Comparison of ENCODE assay signal across 20 cellular contexts in genomic region chr7:132083126-132084123, GRCh38.
A peak's percentile ranks its signal among the peaks of the same experiment; 100 is the strongest.
DNase-seq lines count a peak whose midpoint lies in the region; FAIRE-seq and TF ChIP-seq lines count a peak whose summit lies in the region.
"Had no signal": no experiment of that assay in that cellular context is flagged by ENCODE, and none has a peak within 500 bp of the region (broad histone marks: within the 10 kb centered on the region; RNA-seq: fewer than 3 reads in every experiment).

No MANE protein-coding gene starts in this region.

- H3K18ac ChIP-seq in trophoblast cell (ENCODE audit: low read length), result no peak overlapping the region

- no peak for FAIRE-seq in D721Med (lab: Jason Lieb, UNC)
- FAIRE-seq: A549, GM12892, HepG2, HTR-8/SVneo had no signal

- H3K4ac ChIP-seq in trophoblast cell (ENCODE audit: low read depth, low read length), result no peak overlapping the region

- H4K20me1 ChIP-seq in neural progenitor cell (ENCODE audit: low read depth), result no peaks in the 10 kb centered on the region

- no peak overlapping the region for H3K9ac ChIP-seq in neural progenitor cell
- H3K9ac ChIP-seq in trophoblast cell (ENCODE audit: low read length), result no peak overlapping the region

- H3K27ac ChIP-seq in VCaP (peak overlapping the region; percentile 76), neural progenitor cell (no peak overlapping the region), trophoblast cell (ENCODE audit: low read depth, low read length) (no peak overlapping the region)

- H3K27me3 Mint-ChIP-seq in glutamatergic neuron (ENCODE audit: unreplicated experiment) (no peaks in the 10 kb centered on the region), neural progenitor cell (ENCODE audit: insufficient read depth, low read depth) (peaks cover 8% of the 10 kb centered on the region)

- H2AFZ ChIP-seq in neural progenitor cell (replicated peaks), result no peak overlapping the region
- no peak overlapping the region for H2AFZ ChIP-seq in trophoblast cell (ENCODE audit: insufficient read depth, low read length, poor library complexity)

- H2BK5ac ChIP-seq in trophoblast cell (ENCODE audit: low read depth, low read length, poor library complexity), result no peak overlapping the region

- H3F3A ChIP-seq in neural progenitor cell (ENCODE audit: low read depth), result no peaks in the 10 kb centered on the region

- H3K36me3 Mint-ChIP-seq in glutamatergic neuron (ENCODE audit: unreplicated experiment), result no peaks in the 10 kb centered on the region
- H3K36me3 Mint-ChIP-seq in neural progenitor cell, result no peaks in the 10 kb centered on the region
- H3K36me3 Mint-ChIP-seq: CD14-positive monocyte; CD8-positive, alpha-beta T cell had no signal

- no peaks in the 10 kb centered on the region for H3K36me3 ChIP-seq in neural progenitor cell
- no peaks in the 10 kb centered on the region for H3K36me3 ChIP-seq in trophoblast cell (ENCODE audit: control insufficient read depth in 1 of 2, insufficient read depth in 2 of 2, low read length in 2 of 2)
- H3K36me3 ChIP-seq in BE2C, result no peaks in the 10 kb centered on the region; the same call in 1 of the 2 replicates

- H3K14ac ChIP-seq in trophoblast cell (ENCODE audit: low read length), result no peak overlapping the region

- H3K27me3 ChIP-seq in neural progenitor cell (no peaks in the 10 kb centered on the region), trophoblast cell (ENCODE audit: insufficient read depth, low read length) (no peaks in the 10 kb centered on the region), BE2C (no peaks in the 10 kb centered on the region)

- H2BK12ac ChIP-seq in trophoblast cell (ENCODE audit: low read length), result no peak overlapping the region

- H3K4me1 ChIP-seq in neural progenitor cell (peaks cover 12% of the 10 kb centered on the region), trophoblast cell (ENCODE audit: control insufficient read depth in 1 of 2, insufficient read depth in 2 of 2, low read length in 2 of 2) (peaks cover 0 to 3% of the 10 kb centered on the region in 2 experiments), BE2C (peaks cover 5% of the 10 kb centered on the region; the same call in 1 of the 2 replicates)
- H3K4me1 ChIP-seq: A549 had no signal

- no peak overlapping the region for H4K91ac ChIP-seq in trophoblast cell (ENCODE audit: low read depth, low read length)

- H3K4me1 Mint-ChIP-seq in glutamatergic neuron (ENCODE audit: low read depth, unreplicated experiment) (peaks cover 18% of the 10 kb centered on the region), neural progenitor cell (peaks cover 28% of the 10 kb centered on the region)
- H3K4me1 Mint-ChIP-seq: CD14-positive monocyte had no signal

- H3K4me3 ChIP-seq in neural progenitor cell (no peak overlapping the region), trophoblast cell (ENCODE audit: low read depth, low read length) (no peak overlapping the region), BE2C (ENCODE audit: low read depth, low read length) (no peak overlapping the region)
- H3K4me3 ChIP-seq: A549 had no signal

- H3K4me2 ChIP-seq in neural progenitor cell, result no peak overlapping the region
- no peak overlapping the region for H3K4me2 ChIP-seq in trophoblast cell (ENCODE audit: low read length)
- H3K4me2 ChIP-seq: A549 had no signal

- H3K9me3 Mint-ChIP-seq in glutamatergic neuron (ENCODE audit: unreplicated experiment) (peaks cover 3% of the 10 kb centered on the region), neural progenitor cell (no peaks in the 10 kb centered on the region)
- H3K9me3 Mint-ChIP-seq: CD8-positive, alpha-beta T cell; HFFc6 had no signal

- H3K4me3 Mint-ChIP-seq in glutamatergic neuron (ENCODE audit: unreplicated experiment), result peak overlapping the region; percentile 12
- H3K4me3 Mint-ChIP-seq in neural progenitor cell, result peak overlapping the region; percentile 10
- H3K4me3 Mint-ChIP-seq: CD14-positive monocyte; CD8-positive, alpha-beta T cell had no signal

- H3K27ac Mint-ChIP-seq in glutamatergic neuron (ENCODE audit: unreplicated experiment), result no peak overlapping the region
- peak overlapping the region; percentile 10 for H3K27ac Mint-ChIP-seq in neural progenitor cell
- H3K27ac Mint-ChIP-seq: CD14-positive monocyte; CD8-positive, alpha-beta T cell; HFFc6 had no signal

- H3K79me2 ChIP-seq in neural progenitor cell (ENCODE audit: low read depth), result no peaks in the 10 kb centered on the region
- H3K79me2 ChIP-seq in trophoblast cell (ENCODE audit: control insufficient read depth, insufficient read depth, low read length, poor library complexity), result no peaks in the 10 kb centered on the region

- H3K9me3 ChIP-seq in neural progenitor cell (ENCODE audit: low read depth) (no peaks in the 10 kb centered on the region), trophoblast cell (ENCODE audit: insufficient read depth, low read depth, low read length) (peaks cover 4% of the 10 kb centered on the region), BE2C (no peaks in the 10 kb centered on the region)
- H3K9me3 ChIP-seq: A549 had no signal

- no CpG with 5 or more reads among the region's 18 CpGs for WGBS in trophoblast cell (ENCODE audit: extremely low coverage, insufficient coverage, insufficient read length)

- H4K8ac ChIP-seq in trophoblast cell (ENCODE audit: low read depth, low read length), result no peak overlapping the region

- TF ChIP-seq CTCF in VCaP (conservative IDR thresholded peaks at IDR 0.05) (no peak), glutamatergic neuron (IDR thresholded peaks at IDR 0.05; ENCODE audit: partially characterized antibody, unreplicated experiment) (no peak), neural progenitor cell (IDR thresholded peaks at IDR 0.05) (no peak), D721Med (IDR thresholded peaks at IDR 0.05; ENCODE audit: insufficient read depth, missing control alignments) (no peak), BE2C (IDR thresholded peaks at IDR 0.05; ENCODE audit: low read depth, low read length) (no peak)

- H2AK5ac ChIP-seq in trophoblast cell (ENCODE audit: low read length), result no peak overlapping the region

- H3K79me1 ChIP-seq in trophoblast cell (ENCODE audit: low read length), result no peaks in the 10 kb centered on the region

- H2BK120ac ChIP-seq in trophoblast cell (ENCODE audit: insufficient read depth, low read length, poor library complexity), result no peak overlapping the region

- no peak overlapping the region for H4K12ac ChIP-seq in trophoblast cell (ENCODE audit: low read depth, low read length)

- DNase-seq in NCI-H524 (lab: John Stamatoyannopoulos, UW) (peak; percentile 78 to 92), glutamatergic neuron (no peak), neural progenitor cell (ENCODE audit: low spot score) (no peak), NOMO-1 (lab: John Stamatoyannopoulos, UW; ENCODE audit: unreplicated experiment in 2 of 2) (no peak), D721Med (ENCODE audit: insufficient read length, low spot score) (no peak), trophoblast cell (no peak), BE2C (no peak)
- DNase-seq: CD8-positive, alpha-beta T cell; COR-L47; DND-41; GDM1; GOT3; HCEC 1CT had no signal

- no peak overlapping the region for H3K23ac ChIP-seq in trophoblast cell (ENCODE audit: low read length)

Comparison
In these comparisons a context has a peak if more than half of its experiments do, and no peak if none do; other contexts are left out.
1. DNase-seq: peak in NCI-H524 (2 of 2); none in glutamatergic neuron (single experiment), neural progenitor cell (single experiment), NOMO-1 (0 of 2), D721Med (single experiment), trophoblast cell (0 of 2) and BE2C (single experiment).